In the genomic region with DNA sequence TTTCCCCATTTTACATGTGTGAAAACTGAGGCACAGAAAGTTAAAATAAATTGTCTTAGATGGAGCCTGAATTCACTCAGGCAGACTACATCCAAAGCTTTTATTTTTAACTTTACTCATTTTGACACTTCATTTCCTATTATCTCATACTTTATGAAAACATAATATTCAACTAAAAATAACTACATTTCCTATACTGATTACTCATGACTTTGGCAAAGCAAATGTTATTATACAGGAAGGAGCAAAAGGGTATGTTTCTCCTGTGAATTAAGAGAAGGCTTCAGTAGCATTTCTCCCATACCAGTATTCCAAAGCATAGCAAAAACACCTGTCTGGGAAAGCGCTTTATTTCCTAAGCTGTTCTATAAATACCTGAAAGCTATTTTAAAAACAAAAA, we compare ENCODE assay signal across 20 cellular contexts.
DNase-seq lines count a peak whose midpoint lies in the region; ATAC-seq, FAIRE-seq and TF ChIP-seq lines count a peak whose summit lies in the region.
"Had no signal": no experiment of that assay in that cellular context is flagged by ENCODE, and none has a peak within 500 bp of the region (broad histone marks: within the 10 kb centered on the region; RNA-seq: fewer than 3 reads in every experiment).

No MANE protein-coding gene starts in this region.

- H2BK5ac ChIP-seq in mesenchymal stem cell (ENCODE audit: low read depth, low read length, poor library complexity, severe bottlenecking), result no peak overlapping the region

- H3K9ac ChIP-seq in endothelial cell of umbilical vein (replicated peaks; ENCODE audit: extremely low read depth, insufficient read depth, low read length) (peak overlapping the region; percentile 24), mesenchymal stem cell (ENCODE audit: low read length) (no peak overlapping the region)
- H3K9ac ChIP-seq: BLaER1 had no signal

- H3K36me3 ChIP-seq in endothelial cell of umbilical vein (ENCODE audit: control insufficient read depth in 2 of 2, extremely low read depth in 1 of 2, insufficient read depth in 2 of 2, low read length in 2 of 2), result no peaks in the 10 kb centered on the region
- H3K36me3 ChIP-seq in mesenchymal stem cell (ENCODE audit: control insufficient read depth in 1 of 2, insufficient read depth in 2 of 2, low read depth in 1 of 2, low read length in 2 of 2), result no peaks in the 10 kb centered on the region
- no peaks in the 10 kb centered on the region for H3K36me3 ChIP-seq in thyroid gland
- no peaks in the 10 kb centered on the region for H3K36me3 ChIP-seq in gastrocnemius medialis
- H3K36me3 ChIP-seq: BLaER1, cardiac muscle cell had no signal

- TF ChIP-seq CTCF in AG10803 (conservative IDR thresholded peaks at IDR 0.05; ENCODE audit: low read length), result no peak
- no peak for TF ChIP-seq CTCF in endothelial cell of umbilical vein (IDR thresholded peaks at IDR 0.05; ENCODE audit: extremely low read depth in 1 of 2, insufficient read depth in 1 of 2, low read depth in 1 of 2, low read length in 2 of 2)
- TF ChIP-seq CTCF in thyroid gland (IDR thresholded peaks at IDR 0.05), result no peak
- TF ChIP-seq CTCF in gastrocnemius medialis (IDR thresholded peaks at IDR 0.05 in 4 of 5, conservative IDR thresholded peaks at IDR 0.05 in 1 of 5), result no peak

- FAIRE-seq in endothelial cell of umbilical vein (lab: Jason Lieb, UNC), result peak; percentile 72
- FAIRE-seq: A549, GM18507 had no signal

- H3K27me3 ChIP-seq in endothelial cell of umbilical vein (ENCODE audit: control insufficient read depth in 2 of 2, insufficient read depth in 2 of 2, low read length in 2 of 2) (no peaks in the 10 kb centered on the region), mesenchymal stem cell (ENCODE audit: control insufficient read depth in 1 of 2, insufficient read depth in 1 of 2, low read length in 2 of 2) (no peaks in the 10 kb centered on the region), thyroid gland (no peaks in the 10 kb centered on the region), gastrocnemius medialis (no peaks in the 10 kb centered on the region)
- H3K27me3 ChIP-seq: BLaER1, cardiac muscle cell had no signal

- in situ Hi-C loops in gastrocnemius medialis (cut with MboI; ENCODE audit: low sequenced_read_pairs in 4 of 4), result no loop called here

- H3K79me2 ChIP-seq in endothelial cell of umbilical vein (ENCODE audit: control insufficient read depth, insufficient read depth, low read length), result no peaks in the 10 kb centered on the region

- dilution Hi-C loops in endothelial cell of umbilical vein (cut with MboI; ENCODE audit: extremely low pct_ligation_motif_present, low sequenced_read_pairs), result no loop called here

- H3K9me3 ChIP-seq in endothelial cell of umbilical vein (replicated peaks; ENCODE audit: control insufficient read depth, insufficient read depth, low read length) (no peaks in the 10 kb centered on the region), mesenchymal stem cell (ENCODE audit: control insufficient read depth, low read length) (no peaks in the 10 kb centered on the region), thyroid gland (no peaks in the 10 kb centered on the region), gastrocnemius medialis (no peaks in the 10 kb centered on the region)
- H3K9me3 ChIP-seq: A549, BLaER1 had no signal

- H3K4me2 ChIP-seq in endothelial cell of umbilical vein (ENCODE audit: insufficient read depth, low read length), result peak overlapping the region; percentile 72
- H3K4me2 ChIP-seq in mesenchymal stem cell (ENCODE audit: low read length, poor library complexity, severe bottlenecking), result no peak overlapping the region
- H3K4me2 ChIP-seq: A549, BLaER1 had no signal

- no peak overlapping the region for H3K4me3 ChIP-seq in AG10803 (ENCODE audit: low read length)
- H3K4me3 ChIP-seq in endothelial cell of umbilical vein (replicated peaks in 1 of 3; ENCODE audit: insufficient read depth in 1 of 3, low read depth in 1 of 3, low read length in 3 of 3), result no peak overlapping the region
- no peak overlapping the region for H3K4me3 ChIP-seq in mesenchymal stem cell (ENCODE audit: insufficient read depth in 1 of 2, low read depth in 1 of 2, low read length in 2 of 2)
- no peak overlapping the region for H3K4me3 ChIP-seq in thyroid gland (replicated peaks in 1 of 3)
- H3K4me3 ChIP-seq in gastrocnemius medialis, result no peak overlapping the region
- H3K4me3 ChIP-seq: A549, BLaER1, cardiac muscle cell had no signal

- no peak overlapping the region for H4K8ac ChIP-seq in mesenchymal stem cell (ENCODE audit: low read length)

- peaks cover 2% of the 10 kb centered on the region for H3K79me1 ChIP-seq in mesenchymal stem cell (replicated peaks; ENCODE audit: low read length, poor library complexity, severe bottlenecking)

- H2BK120ac ChIP-seq in mesenchymal stem cell (ENCODE audit: low read depth, low read length), result no peak overlapping the region

- H3K27ac ChIP-seq in endothelial cell of umbilical vein (ENCODE audit: insufficient read depth, low read depth, low read length), result peak overlapping the region; percentile 51
- peak overlapping the region; percentile 40 for H3K27ac ChIP-seq in mesenchymal stem cell (ENCODE audit: low read length, poor library complexity, severe bottlenecking)
- no peak overlapping the region for H3K27ac ChIP-seq in thyroid gland
- H3K27ac ChIP-seq in gastrocnemius medialis, result no peak overlapping the region
- H3K27ac ChIP-seq: A549, BLaER1, cardiac muscle cell had no signal

- no peaks in the 10 kb centered on the region for H4K20me1 ChIP-seq in endothelial cell of umbilical vein (replicated peaks; ENCODE audit: control insufficient read depth, extremely low read depth, insufficient read depth, low read length)
- H4K20me1 ChIP-seq: BLaER1 had no signal

- H2BK12ac ChIP-seq in mesenchymal stem cell (ENCODE audit: low read length in 2 of 2), result no peak overlapping the region

- H3K4me1 ChIP-seq in endothelial cell of umbilical vein (ENCODE audit: control insufficient read depth, extremely low read depth, insufficient read depth, low read length) (peaks cover 27% of the 10 kb centered on the region), mesenchymal stem cell (ENCODE audit: control insufficient read depth, insufficient read depth, low read depth, low read length) (peaks cover 3% of the 10 kb centered on the region), thyroid gland (no peaks in the 10 kb centered on the region), gastrocnemius medialis (no peaks in the 10 kb centered on the region)
- H3K4me1 ChIP-seq: A549, BLaER1 had no signal

- no peak overlapping the region for H3K23ac ChIP-seq in mesenchymal stem cell (ENCODE audit: low read length in 2 of 2)

- WGBS in mesenchymal stem cell, result 96% methylated on average over 1 of the region's 1 CpG
- WGBS in thyroid gland, 2 donors, result 74 to 79% methylated on average over 1 of the region's 1 CpG

- no peaks in the 10 kb centered on the region for H3K9me1 ChIP-seq in endothelial cell of umbilical vein (replicated peaks; ENCODE audit: control insufficient read depth, extremely low read depth, insufficient read depth, low read length)

- H3K14ac ChIP-seq in mesenchymal stem cell (ENCODE audit: low read length in 2 of 2), result no peak overlapping the region

- H2AK5ac ChIP-seq in mesenchymal stem cell (ENCODE audit: low read length, severe bottlenecking), result no peak overlapping the region

- ATAC-seq in SK-N-SH treated with all-trans-retinoic acid at 6 μM for 48 hours, result peak; percentile 87
- no peak for ATAC-seq in GM21619 (IDR thresholded peaks at IDR 0.05; ENCODE audit: unreplicated experiment)
- no peak for ATAC-seq in gastrocnemius medialis
- ATAC-seq: A549; activated CD4-positive, alpha-beta T cell treated with anti-CD3 and anti-CD28 coated beads for 36 hours; esophagus mucosa had no signal

- POLR2A ChIA-PET in endothelial cell of umbilical vein (lab: Charles Lee), result no interaction called here

- H3K4ac ChIP-seq in mesenchymal stem cell (ENCODE audit: low read depth in 1 of 2, low read length in 2 of 2), result no peak overlapping the region

- CTCF ChIA-PET in endothelial cell of umbilical vein (lab: Charles Lee), result interaction anchor here (1.0 to 1.9 kb wide), 4 partner anchors 28 to 64 kb away, joined by 3 to 7 read pairs (median 4); no protein-coding TSS in a partner anchor

- no peak for TF ChIP-seq POLR2A in endothelial cell of umbilical vein (IDR thresholded peaks at IDR 0.05; ENCODE audit: low read depth, low read length)
- no peak for TF ChIP-seq POLR2A in thyroid gland (IDR thresholded peaks at IDR 0.05)
- TF ChIP-seq POLR2A in gastrocnemius medialis (IDR thresholded peaks at IDR 0.05), result no peak

- intact Hi-C loops in endothelial cell of umbilical vein (cut with micrococcal nuclease) (loop anchor here (2.0 kb wide), 1 partner anchor 28 kb away; no protein-coding TSS in a partner anchor), thyroid gland (cut with DNase I) (no loop called here), gastrocnemius medialis (cut with DNase I; ENCODE audit: low total_unique reads) (no loop called here)

- no TSS peak for BruUV-seq in endothelial cell of umbilical vein (replicated peaks; lab: Mats Ljungman, UMichigan)

- no peak overlapping the region for H4K91ac ChIP-seq in mesenchymal stem cell (ENCODE audit: low read length)

- no peak overlapping the region for H2BK15ac ChIP-seq in mesenchymal stem cell (ENCODE audit: low read depth, poor library complexity, severe bottlenecking)

- H2AFZ ChIP-seq in endothelial cell of umbilical vein (ENCODE audit: low read depth, low read length) (no peak overlapping the region), mesenchymal stem cell (ENCODE audit: low read depth, low read length) (no peak overlapping the region)

- no peak overlapping the region for H3K18ac ChIP-seq in mesenchymal stem cell (ENCODE audit: low read depth in 1 of 2, low read length in 2 of 2)

- DNase-seq in AG10803 (ENCODE audit: low read depth) (peak; percentile 17), endothelial cell of umbilical vein (ENCODE audit: low read depth, low spot score) (peak; percentile 90), mesenchymal stem cell (no peak), thyroid gland (no peak), NOMO-1 (lab: John Stamatoyannopoulos, UW; ENCODE audit: unreplicated experiment in 2 of 2) (no peak), gastrocnemius medialis (no peak)
- DNase-seq: activated CD4-positive, alpha-beta T cell treated with anti-CD3 and anti-CD28 coated beads for 36 hours; activated naive CD8-positive, alpha-beta T cell treated with anti-CD3 and anti-CD28 coated beads for 36 hours; head of caudate nucleus; NCI-H510A; RPMI8226; stimulated activated CD4-positive, alpha-beta T cell treated with anti-CD3 and anti-CD28 coated beads, Interleukin-12 subunit alpha, Interleukin-12 subunit beta, amount 100 ng/mL, for 4 hours; stimulated activated CD8-positive, alpha-beta memory T cell treated with anti-CD3 and anti-CD28 coated beads, Interleukin-4, amount 100 ng/mL, for 48 hours had no signal

TF ChIP-seq in SK-N-SH treated with all-trans-retinoic acid at 6 μM for 48 hours, 23 proteins besides CTCF, POLR2A, EP300 and RAD21 (continues in another document):
- no peak for TF ChIP-seq ZC3H10 (CRISPR knock-in tag; IDR thresholded peaks at IDR 0.05)

TF ChIP-seq in endothelial cell of umbilical vein, 7 proteins besides CTCF, POLR2A, EP300 and RAD21 (continues in another document):
- TF ChIP-seq FOS (IDR thresholded peaks at IDR 0.05; ENCODE audit: borderline replicate concordance, insufficient read depth, low read length) (peak; percentile 55), MAX (IDR thresholded peaks at IDR 0.05; ENCODE audit: insufficient read depth, insufficient read length) (no peak)

Comparison
In these comparisons a context has a peak if more than half of its experiments do, and no peak if none do; other contexts are left out.
1. DNase-seq: peak in AG10803 (single experiment) and endothelial cell of umbilical vein (single experiment); none in mesenchymal stem cell (single experiment), thyroid gland (0 of 2), NOMO-1 (0 of 2) and gastrocnemius medialis (0 of 2).
2. H3K27ac ChIP-seq: peak in endothelial cell of umbilical vein (single experiment) and mesenchymal stem cell (single experiment); none in thyroid gland (0 of 3) and gastrocnemius medialis (0 of 4).